In genomic region chr2:199830531-199830930, GRCh38 we compare ENCODE assay signal across 20 cellular contexts. TPM values are rescaled to one million over a fixed set of nuclear protein-coding genes. Genes with fewer than 3 reads are reported as not detected.
DNase-seq lines count a peak whose midpoint lies in the region; FAIRE-seq lines count a peak whose summit lies in the region.
"Had no signal": no experiment of that assay in that cellular context is flagged by ENCODE, and none has a peak within 500 bp of the region (broad histone marks: within the 10 kb centered on the region; RNA-seq: fewer than 3 reads in every experiment).

No MANE protein-coding gene starts in this region.

- H3K27ac Mint-ChIP-seq in activated T-cell treated with anti-CD3 and anti-CD28 coated beads, Interleukin-2, amount 50 U/mL, for 24 hours = no peak overlapping the region
- H3K27ac Mint-ChIP-seq: CD4-positive, alpha-beta memory T cell; H9 had no signal

- H3K4me1 Mint-ChIP-seq in activated T-cell treated with anti-CD3 and anti-CD28 coated beads, Interleukin-2, amount 50 U/mL, for 24 hours (ENCODE audit: low read depth) = no peaks in the 10 kb centered on the region
- H3K4me1 Mint-ChIP-seq: CD4-positive, alpha-beta memory T cell had no signal

- no peak for FAIRE-seq in frontal cortex (lab: Jason Lieb, UNC)

- DNase-seq in Ammon's horn (ENCODE audit: low spot score) (peak; percentile 35), globus pallidus (ENCODE audit: low spot score) (peak; percentile 57), pons (ENCODE audit: low spot score) (peak; percentile 51), frontal cortex (ENCODE audit: low spot score in 2 of 2) (no peak), foreskin melanocyte (no peak)
- no peak for DNase-seq in activated T-cell treated with anti-CD3 and anti-CD28 coated beads, Interleukin-2, amount 50 U/mL, for 24 hours
- DNase-seq: Calu3; CD4-positive, alpha-beta memory T cell; DMS53; H9; IMR-90; Karpas-422; MG63; NCI-H1092; NCI-H146; NCI-H2081; NCI-H524 treated with DMSO at 0.1 percent for 48 hours; Peyer's patch; SHP77 treated with DMSO at 0.1 percent for 48 hours had no signal

- H3K4me3 Mint-ChIP-seq in activated T-cell treated with anti-CD3 and anti-CD28 coated beads, Interleukin-2, amount 50 U/mL, for 24 hours = no peak overlapping the region
- H3K4me3 Mint-ChIP-seq: CD4-positive, alpha-beta memory T cell; H9 had no signal

- H3K9me3 Mint-ChIP-seq in activated T-cell treated with anti-CD3 and anti-CD28 coated beads, Interleukin-2, amount 50 U/mL, for 24 hours = no peaks in the 10 kb centered on the region
- H3K9me3 Mint-ChIP-seq: H9 had no signal

- H3K36me3 Mint-ChIP-seq in activated T-cell treated with anti-CD3 and anti-CD28 coated beads, Interleukin-2, amount 50 U/mL, for 24 hours (ENCODE audit: low read depth) = no peaks in the 10 kb centered on the region

- peak overlapping the region; percentile 2 for H3K27ac ChIP-seq in angular gyrus (ENCODE audit: low read depth, low read length)
- H3K27ac ChIP-seq: Peyer's patch had no signal

- peaks cover 4% of the 10 kb centered on the region for H3K27me3 Mint-ChIP-seq in activated T-cell treated with anti-CD3 and anti-CD28 coated beads, Interleukin-2, amount 50 U/mL, for 24 hours
- H3K27me3 Mint-ChIP-seq: CD4-positive, alpha-beta memory T cell had no signal

RNA-seq across cellular contexts. Expression of gene FTCDNL1, which starts 20.5 kb away (rescaled TPM):
- 2.0 TPM for total RNA-seq in frontal cortex

Comparison
In these comparisons a context has a peak if more than half of its experiments do, and no peak if none do; other contexts are left out.
1. DNase-seq: peak in Ammon's horn (single experiment), globus pallidus (single experiment) and pons (single experiment); none in activated T-cell treated with anti-CD3 and anti-CD28 coated beads, Interleukin-2, amount 50 U/mL, for 24 hours (single experiment), frontal cortex (0 of 2) and foreskin melanocyte (single experiment).